In genomic region chr3:8681349-8681748, GRCh38 we compare ENCODE assay signal across 23 cellular contexts. TPM values are rescaled to one million over a fixed set of nuclear protein-coding genes. Genes with fewer than 3 reads are reported as not detected.
DNase-seq lines count a peak whose midpoint lies in the region; ATAC-seq, FAIRE-seq and TF ChIP-seq lines count a peak whose summit lies in the region.
"Had no signal": no experiment of that assay in that cellular context is flagged by ENCODE, and none has a peak within 500 bp of the region (broad histone marks: within the 10 kb centered on the region; RNA-seq: fewer than 3 reads in every experiment).

No MANE protein-coding gene starts in this region.

- H2BK120ac ChIP-seq in H1 (replicated peaks; ENCODE audit: low read depth, low read length) (no peak overlapping the region), neuronal stem cell (ENCODE audit: low read depth, low read length) (peak overlapping the region; percentile 91)

- DNase-seq in A549 (ENCODE audit: low read depth in 1 of 2, low spot score in 1 of 2) (no peak), H1 (ENCODE audit: low read depth in 1 of 2, low spot score in 2 of 2) (no peak), neuronal stem cell (ENCODE audit: low spot score) (no peak), colonic mucosa (no peak), NCI-H748 treated with DMSO at 0.1 percent for 48 hours (lab: John Stamatoyannopoulos, UW) (no peak)
- DNase-seq: BE2C; CD4-positive, alpha-beta memory T cell; DMS153; DMS79 treated with DMSO at 0.1 percent for 48 hours; EL; GDM1; GOT3; HCEC 1CT; IMR-90 had no signal

- H3K14ac ChIP-seq in H1 (ENCODE audit: insufficient read length) (no peak overlapping the region), neuronal stem cell (ENCODE audit: low read length) (peak overlapping the region; percentile 94)

- no peaks in the 10 kb centered on the region for H3K79me2 ChIP-seq in H1 (ENCODE audit: control insufficient read depth in 1 of 2, insufficient read depth in 2 of 2, low read length in 2 of 2)

- H3K56ac ChIP-seq in H1 (replicated peaks; ENCODE audit: insufficient read length, low read depth, low read length): no peak overlapping the region

- H3K9me3 ChIP-seq in A549 (no peaks in the 10 kb centered on the region), ES-I3 (ENCODE audit: control insufficient read depth, insufficient read depth, low read length) (no peaks in the 10 kb centered on the region), H1 (ENCODE audit: insufficient read depth in 2 of 2, low read depth in 1 of 2, low read length in 1 of 2) (no peaks in the 10 kb centered on the region), neuronal stem cell (replicated peaks in 1 of 2; ENCODE audit: control insufficient read depth in 2 of 2, insufficient read depth in 1 of 2, low read depth in 1 of 2, low read length in 2 of 2) (no peaks in the 10 kb centered on the region), colonic mucosa (no peaks in the 10 kb centered on the region)
- H3K9me3 ChIP-seq: BE2C had no signal

- peaks cover 31% of the 10 kb centered on the region for H3K4me1 ChIP-seq in A549
- H3K4me1 ChIP-seq in ES-I3 (ENCODE audit: insufficient read depth, low read length): peaks cover 5% of the 10 kb centered on the region; the same call in 1 of the 2 replicates
- H3K4me1 ChIP-seq in H1 (replicated peaks in 1 of 4; ENCODE audit: control insufficient read depth in 3 of 4, insufficient read depth in 4 of 4, low read length in 3 of 4): no peaks in the 10 kb centered on the region
- peaks cover 3 to 14% of the 10 kb centered on the region in 2 donors for H3K4me1 ChIP-seq in neuronal stem cell (ENCODE audit: control insufficient read depth in 2 of 2, insufficient read depth in 1 of 2, low read depth in 1 of 2, low read length in 2 of 2)
- H3K4me1 ChIP-seq in colonic mucosa: no peaks in the 10 kb centered on the region
- H3K4me1 ChIP-seq: BE2C had no signal

- H3K4me3 ChIP-seq in A549: no peak overlapping the region
- H3K4me3 ChIP-seq in H1 (ENCODE audit: extremely low read depth in 1 of 4, insufficient read depth in 2 of 4, low read depth in 3 of 4, low read length in 4 of 4): no peak overlapping the region
- no peak overlapping the region for H3K4me3 ChIP-seq in neuronal stem cell (ENCODE audit: low read length in 2 of 2)
- H3K4me3 ChIP-seq in colonic mucosa: no peak overlapping the region

- H3K4me2 ChIP-seq in A549 (no peak overlapping the region), H1 (ENCODE audit: insufficient read depth in 1 of 2, low read depth in 2 of 2, low read length in 2 of 2) (no peak overlapping the region), neuronal stem cell (ENCODE audit: insufficient read depth, low read length, poor library complexity, severe bottlenecking) (no peak overlapping the region)

- no peak overlapping the region for H3K4ac ChIP-seq in H1 (replicated peaks; ENCODE audit: insufficient read length, low read depth, low read length)
- H3K4ac ChIP-seq in neuronal stem cell (ENCODE audit: low read length): peak overlapping the region; percentile 76

- H3K23ac ChIP-seq in H1 (ENCODE audit: insufficient read length) (no peak overlapping the region), neuronal stem cell (ENCODE audit: low read depth, low read length, poor library complexity) (no peak overlapping the region)

- no peak for TF ChIP-seq POLR2A in A549 (IDR thresholded peaks at IDR 0.05; ENCODE audit: low read length)
- no peak for TF ChIP-seq POLR2A in H1 (IDR thresholded peaks at IDR 0.05; ENCODE audit: control extremely low read depth in 1 of 2, low read depth in 2 of 2, low read length in 2 of 2)
- TF ChIP-seq POLR2A in GM18505 (IDR thresholded peaks at IDR 0.05; ENCODE audit: borderline replicate concordance, extremely low read depth, insufficient read depth, insufficient read length): no peak

- H4K8ac ChIP-seq in H1 (ENCODE audit: extremely low read depth, insufficient read depth, low read length) (peak overlapping the region; percentile 25; the same call in 1 of the 2 replicates), neuronal stem cell (ENCODE audit: low read depth, low read length) (no peak overlapping the region)

- H2AK5ac ChIP-seq in H1 (ENCODE audit: low read depth, low read length) (no peak overlapping the region), neuronal stem cell (ENCODE audit: low read depth, low read length) (peak overlapping the region; percentile 98)

- no peak for TF ChIP-seq EP300 in A549 (IDR thresholded peaks at IDR 0.05)
- no peak for TF ChIP-seq EP300 in H1 (IDR thresholded peaks at IDR 0.05; ENCODE audit: borderline replicate concordance in 1 of 2, low read depth in 2 of 2, low read length in 2 of 2)

- POLR2A ChIA-PET in A549 (lab: Yijun Ruan, JAX): no interaction called here
- POLR2A ChIA-PET in H1 (lab: Charles Lee; ENCODE audit: partially characterized antibody): no interaction called here

- H3K79me1 ChIP-seq in H1 (ENCODE audit: low read depth, low read length) (no peaks in the 10 kb centered on the region), neuronal stem cell (ENCODE audit: low read depth, low read length) (peaks cover 2% of the 10 kb centered on the region)

- H3K36me3 ChIP-seq in ES-I3 (ENCODE audit: insufficient read depth, low read length): no peaks in the 10 kb centered on the region
- no peaks in the 10 kb centered on the region for H3K36me3 ChIP-seq in H1 (ENCODE audit: control insufficient read depth in 2 of 4, insufficient read depth in 4 of 4, low read length in 3 of 4)
- H3K36me3 ChIP-seq in neuronal stem cell (replicated peaks in 1 of 2; ENCODE audit: control insufficient read depth in 2 of 2, insufficient read depth in 2 of 2, low read length in 2 of 2): no peaks in the 10 kb centered on the region
- no peaks in the 10 kb centered on the region for H3K36me3 ChIP-seq in colonic mucosa
- H3K36me3 ChIP-seq: BE2C had no signal

- no peaks in the 10 kb centered on the region for H3K27me3 ChIP-seq in H1 (replicated peaks in 1 of 4; ENCODE audit: control insufficient read depth in 3 of 4, extremely low read depth in 1 of 4, insufficient read depth in 3 of 4, low read length in 3 of 4)
- no peaks in the 10 kb centered on the region for H3K27me3 ChIP-seq in neuronal stem cell (ENCODE audit: control insufficient read depth in 3 of 3, insufficient read depth in 3 of 3, low read depth in 1 of 3, low read length in 3 of 3)
- no peaks in the 10 kb centered on the region for H3K27me3 ChIP-seq in colonic mucosa
- H3K27me3 ChIP-seq: BE2C had no signal

- ATAC-seq in A549 (no peak), GM18505 (IDR thresholded peaks at IDR 0.05; ENCODE audit: unreplicated experiment) (no peak)

- H3K18ac ChIP-seq in H1 (ENCODE audit: extremely low read depth, low read length) (no peak overlapping the region), neuronal stem cell (ENCODE audit: low read length) (peak overlapping the region; percentile 97)

- no peaks in the 10 kb centered on the region for H4K20me1 ChIP-seq in H1 (replicated peaks in 1 of 2; ENCODE audit: control insufficient read depth in 1 of 2, insufficient read depth in 2 of 2, low read length in 2 of 2)

- peak overlapping the region; percentile 11; the same call in 1 of the 2 replicates for H3K9ac ChIP-seq in ES-I3 (ENCODE audit: low read depth, low read length)
- H3K9ac ChIP-seq in H1 (replicated peaks in 1 of 4; ENCODE audit: extremely low read depth in 1 of 4, low read depth in 3 of 4, low read length in 3 of 4): no peak overlapping the region
- H3K9ac ChIP-seq in neuronal stem cell (ENCODE audit: low read depth, low read length, poor library complexity): no peak overlapping the region
- H3K9ac ChIP-seq in colonic mucosa (ENCODE audit: low read depth in 2 of 2, low read length in 2 of 2): no peak overlapping the region

- H2BK15ac ChIP-seq in H1 (ENCODE audit: low read length) (no peak overlapping the region), neuronal stem cell (ENCODE audit: low read length) (peak overlapping the region; percentile 67)

- H4K5ac ChIP-seq in H1 (ENCODE audit: insufficient read length, low read depth, low read length): no peak overlapping the region

- intact Hi-C loops in colonic mucosa (cut with DNase I): no loop called here

- H2BK12ac ChIP-seq in H1 (ENCODE audit: low read depth, low read length) (no peak overlapping the region), neuronal stem cell (ENCODE audit: low read length) (peak overlapping the region; percentile 84)

- TF ChIP-seq RAD21 in A549 (conservative IDR thresholded peaks at IDR 0.05 in 1 of 2, IDR thresholded peaks at IDR 0.05 in 1 of 2) (no peak), H1 (IDR thresholded peaks at IDR 0.05 in 1 of 2, conservative IDR thresholded peaks at IDR 0.05 in 1 of 2; ENCODE audit: low read depth in 2 of 2, low read length in 2 of 2) (no peak)

- no peak for FAIRE-seq in A549 (lab: Jason Lieb, UNC)
- no peak for FAIRE-seq in H1 (lab: Jason Lieb, UNC)
- FAIRE-seq: A204.1, D721Med, GM12892, GM19239 had no signal

- no peaks in the 10 kb centered on the region for H3K23me2 ChIP-seq in H1 (ENCODE audit: low read depth, low read length)

- H2AFZ ChIP-seq in H1 (ENCODE audit: low read length) (no peak overlapping the region), neuronal stem cell (ENCODE audit: low read length) (peak overlapping the region; percentile 61)

- H2BK20ac ChIP-seq in H1 (ENCODE audit: low read length): no peak overlapping the region

- TF ChIP-seq CTCF in A549 (IDR thresholded peaks at IDR 0.05) (no peak), H1 (IDR thresholded peaks at IDR 0.05; ENCODE audit: control extremely low read depth in 1 of 3, insufficient read depth in 1 of 3, low read depth in 1 of 3, low read length in 3 of 3) (no peak), colonic mucosa (IDR thresholded peaks at IDR 0.05) (no peak)

- CTCF ChIA-PET in A549 (lab: Yijun Ruan, JAX): interaction anchor here (2.3 kb wide), 1 partner anchor 88 kb away, joined by 10 read pairs; the partner anchor contains the start of gene OXTR
- CTCF ChIA-PET in H1 (lab: Charles Lee; ENCODE audit: partially characterized antibody): interaction anchor here (2.6 kb wide), 1 partner anchor 18 kb away, joined by 8 read pairs; no protein-coding TSS in a partner anchor

- H3K27ac ChIP-seq in A549 (peak overlapping the region; percentile 45 to 82; a peak in 4 of 6 replicates), H1 (ENCODE audit: low read depth, low read length) (no peak overlapping the region), neuronal stem cell (replicated peaks; ENCODE audit: low read length) (peak overlapping the region; percentile 64), colonic mucosa (no peak overlapping the region)
- H3K27ac ChIP-seq: C4-2B, HL-60 had no signal

- H2BK5ac ChIP-seq in H1 (ENCODE audit: low read depth, low read length) (no peak overlapping the region), neuronal stem cell (ENCODE audit: low read length) (peak overlapping the region; percentile 87)

- H4K91ac ChIP-seq in H1 (replicated peaks; ENCODE audit: insufficient read length, low read length): no peak overlapping the region
- peak overlapping the region; percentile 85 for H4K91ac ChIP-seq in neuronal stem cell (ENCODE audit: low read depth, low read length, poor library complexity)

- WGBS in A549 (ENCODE audit: missing lambda C conversion rate): 94% methylated on average over 5 of the region's 22 CpGs
- no CpG with 5 or more reads among the region's 22 CpGs for WGBS in H1 (ENCODE audit: extremely low coverage in 1 of 2, insufficient coverage in 1 of 2, insufficient read length in 1 of 2, insufficient replicate concordance in 2 of 2, low coverage in 1 of 2, low lambda C conversion rate in 2 of 2, missing lambda C conversion rate in 1 of 2), 2 experiments
- no CpG with 5 or more reads among the region's 22 CpGs for WGBS in neuronal stem cell (ENCODE audit: extremely low coverage in 2 of 2, insufficient read length in 2 of 2, insufficient replicate concordance in 1 of 2), 2 donors

RNA-seq across cellular contexts. Expression of gene SSUH2, which starts 36.8 kb away (rescaled TPM):
- 0.59 and 0.86 TPM in 2 replicates for polyA plus RNA-seq in A549 (2011; rRNA removed)
- 0.52 and 0.54 TPM in 2 replicates for polyA plus RNA-seq in A549 (2012; cell fraction: cytosol; rRNA removed)
- 3.9 and 4.6 TPM in 2 replicates for polyA plus RNA-seq in A549 (2012; cell fraction: nucleus; rRNA removed)
- 0.35 to 0.56 TPM (median 0.47 TPM) in 3 replicates for polyA plus RNA-seq in A549 (2017; fragmentation: RNase III; extraction: RNeasy Plus Mini Kit Qiagen cat#74134 plus additional on column Dnase treatment)
- polyA minus RNA-seq in A549 (2011; rRNA and poly(A)+ RNA removed): 0.99 and 2.3 TPM in 2 replicates
- total RNA-seq in H1 (2021; fragmentation: NEBNext Ultra II Directional; extraction: Animal tissue kit (Norgen Biotek cat#: 25700)): 0.69 and 0.73 TPM in 2 replicates
- 0.41 and 0.62 TPM in 2 replicates for polyA plus RNA-seq in H1 (2011; rRNA removed)
- polyA plus RNA-seq in H1 (2011; cell fraction: cytosol; rRNA removed): 0.50 TPM
- polyA plus RNA-seq in H1 (2011; cell fraction: nucleus; rRNA removed): 2.0 TPM
- 0.31 to 0.63 TPM (median 0.44 TPM) in 4 replicates for polyA plus RNA-seq in H1 (2012, experiment 1 of 2)
- polyA plus RNA-seq in H1 (2012, experiment 2 of 2): 0.07 TPM
- 0.34 TPM for polyA plus RNA-seq in H1 (2013, experiment 1 of 2)
- 0.26 TPM for polyA plus RNA-seq in H1 (2013, experiment 2 of 2)
- polyA minus RNA-seq in H1 (2011; rRNA and poly(A)+ RNA removed): 0.82 and 0.93 TPM in 2 replicates
- polyA minus RNA-seq in H1 (2011; cell fraction: cytosol; rRNA and poly(A)+ RNA removed): not detected
- polyA minus RNA-seq in H1 (2011; cell fraction: nucleus; rRNA and poly(A)+ RNA removed): 1.4 TPM
- 1.8 TPM for polyA plus RNA-seq in neuronal stem cell (2013, experiment 1 of 2)
- 1.4 TPM for polyA plus RNA-seq in neuronal stem cell (2013, experiment 2 of 2)
- total RNA-seq in colonic mucosa: 1 to 10 TPM; 1.2 to 4.9 TPM
- total RNA-seq: CD4-positive, alpha-beta memory T cell; IMR-90 had no signal
- polyA plus RNA-seq: CD4-positive, alpha-beta memory T cell had no signal

RNA-seq across cellular contexts. Expression of gene CAV3, which starts 52.3 kb away (rescaled TPM):
- not detected in 2 replicates for polyA plus RNA-seq in A549 (2011; rRNA removed)
- polyA plus RNA-seq in A549 (2012; cell fraction: cytosol; rRNA removed): not detected in 2 replicates
- polyA plus RNA-seq in A549 (2012; cell fraction: nucleus; rRNA removed): not detected in 2 replicates
- not detected in 3 replicates for polyA plus RNA-seq in A549 (2017; fragmentation: RNase III; extraction: RNeasy Plus Mini Kit Qiagen cat#74134 plus additional on column Dnase treatment)
- polyA minus RNA-seq in A549 (2011; rRNA and poly(A)+ RNA removed): not detected in 2 replicates
- not detected in 2 replicates for total RNA-seq in H1 (2021; fragmentation: NEBNext Ultra II Directional; extraction: Animal tissue kit (Norgen Biotek cat#: 25700))
- polyA plus RNA-seq in H1 (2011; rRNA removed): not detected in 2 replicates
- polyA plus RNA-seq in H1 (2011; cell fraction: cytosol; rRNA removed): not detected
- polyA plus RNA-seq in H1 (2011; cell fraction: nucleus; rRNA removed): not detected
- 0.15 TPM in 1 of 4 replicates, not detected in the others for polyA plus RNA-seq in H1 (2012, experiment 1 of 2)
- polyA plus RNA-seq in H1 (2012, experiment 2 of 2): not detected
- polyA plus RNA-seq in H1 (2013, experiment 1 of 2): not detected
- not detected for polyA plus RNA-seq in H1 (2013, experiment 2 of 2)
- not detected in 2 replicates for polyA minus RNA-seq in H1 (2011; rRNA and poly(A)+ RNA removed)
- polyA minus RNA-seq in H1 (2011; cell fraction: cytosol; rRNA and poly(A)+ RNA removed): not detected
- polyA minus RNA-seq in H1 (2011; cell fraction: nucleus; rRNA and poly(A)+ RNA removed): not detected
- 0.03 TPM for polyA plus RNA-seq in neuronal stem cell (2013, experiment 1 of 2)
- 0.04 TPM for polyA plus RNA-seq in neuronal stem cell (2013, experiment 2 of 2)
- not detected for total RNA-seq in colonic mucosa
- total RNA-seq: CD4-positive, alpha-beta memory T cell had no signal
- polyA plus RNA-seq: AG04450; CD4-positive, alpha-beta memory T cell had no signal

Comparison
In these comparisons a context has a peak if more than half of its experiments do, and no peak if none do; other contexts are left out.
1. H3K27ac ChIP-seq: peak in A549 (2 of 2) and neuronal stem cell (single experiment); none in H1 (single experiment) and colonic mucosa (single experiment).